ENCODE assay signal across 19 cellular contexts in genomic region chr2:195105581-195105980, GRCh38.
DNase-seq lines count a peak whose midpoint lies in the region; ATAC-seq and TF ChIP-seq lines count a peak whose summit lies in the region.
"Had no signal": no experiment of that assay in that cellular context is flagged by ENCODE, and none has a peak within 500 bp of the region (broad histone marks: within the 10 kb centered on the region; RNA-seq: fewer than 3 reads in every experiment).

No MANE protein-coding gene starts in this region.

- H3K36me3 ChIP-seq in mammary epithelial cell (ENCODE audit: insufficient read depth, low read length), result no peaks in the 10 kb centered on the region
- no peaks in the 10 kb centered on the region for H3K36me3 ChIP-seq in breast epithelium

- no peak overlapping the region for H3K4me2 ChIP-seq in mammary epithelial cell (ENCODE audit: insufficient read depth, low read depth, low read length)
- H3K4me2 ChIP-seq: A549, GM23338 had no signal

- in situ Hi-C loops in mammary epithelial cell (cut with MboI; ENCODE audit: low sequenced_read_pairs in 2 of 2), result no loop called here

- no peak for TF ChIP-seq CTCF in mammary epithelial cell (conservative IDR thresholded peaks at IDR 0.05 in 1 of 2, IDR thresholded peaks at IDR 0.05 in 1 of 2; ENCODE audit: extremely low read depth in 1 of 2, insufficient read depth in 1 of 2, low read depth in 1 of 2, low read length in 2 of 2)
- TF ChIP-seq CTCF in breast epithelium (IDR thresholded peaks at IDR 0.05), result no peak
- no peak for TF ChIP-seq CTCF in RWPE1 (conservative IDR thresholded peaks at IDR 0.05; ENCODE audit: low read depth)
- TF ChIP-seq CTCF in WTC11 (IDR thresholded peaks at IDR 0.05), result no peak

- H3K27me3 Mint-ChIP-seq in WTC11 (ENCODE audit: low read depth), result no peaks in the 10 kb centered on the region
- H3K27me3 Mint-ChIP-seq: IgD-negative memory B cell had no signal

- H3K27me3 ChIP-seq in mammary epithelial cell (ENCODE audit: insufficient read depth, low read length), result no peaks in the 10 kb centered on the region
- no peaks in the 10 kb centered on the region for H3K27me3 ChIP-seq in breast epithelium

- no TSS peak for BruUV-seq in mammary epithelial cell (replicated peaks; lab: Mats Ljungman, UMichigan)

- no peak overlapping the region for H3K4me3 Mint-ChIP-seq in WTC11
- H3K4me3 Mint-ChIP-seq: CD4-positive, alpha-beta memory T cell; GM23338; IgD-negative memory B cell had no signal

- no peak for ATAC-seq in WTC11
- ATAC-seq in HG02852 (IDR thresholded peaks at IDR 0.05; ENCODE audit: unreplicated experiment), result no peak
- ATAC-seq: A549, GM23338, HepG2 had no signal

- no peak overlapping the region for H3K9ac ChIP-seq in mammary epithelial cell (ENCODE audit: insufficient read depth, low read length)

- no peak overlapping the region for H3K27ac Mint-ChIP-seq in WTC11
- H3K27ac Mint-ChIP-seq: CD4-positive, alpha-beta memory T cell; GM23338; IgD-negative memory B cell had no signal

- no peak overlapping the region for H3K4me3 ChIP-seq in mammary epithelial cell (replicated peaks in 1 of 3; ENCODE audit: insufficient read depth in 1 of 3, low read depth in 2 of 3, low read length in 3 of 3)
- no peak overlapping the region for H3K4me3 ChIP-seq in breast epithelium
- H3K4me3 ChIP-seq: A549, GM23338 had no signal

- H3K4me1 Mint-ChIP-seq in WTC11, result no peaks in the 10 kb centered on the region
- H3K4me1 Mint-ChIP-seq: CD4-positive, alpha-beta memory T cell; GM23338; IgD-negative memory B cell had no signal

- H2AFZ ChIP-seq in mammary epithelial cell (ENCODE audit: low read depth, low read length), result peak overlapping the region; percentile 43
- H2AFZ ChIP-seq: GM23338 had no signal

- TF ChIP-seq POLR2A in breast epithelium (IDR thresholded peaks at IDR 0.05), result no peak

- WGBS in mammary epithelial cell (ENCODE audit: low coverage, missing lambda C conversion rate), result 0% methylated on average over 1 of the region's 1 CpG

- DNase-seq in mammary epithelial cell (peak; percentile 8), breast epithelium (ENCODE audit: low spot score in 2 of 2) (no peak), epithelial cell of prostate (ENCODE audit: low read depth, low spot score) (peak; percentile 3), renal cortical epithelial cell (ENCODE audit: low read depth) (peak; percentile 49), RWPE1 (ENCODE audit: low spot score) (no peak), WTC11 (ENCODE audit: low spot score) (no peak)
- DNase-seq: AML-193; CD4-positive, alpha-beta memory T cell; DMS153; DMS79; GDM1; HCEC 1CT had no signal

- H4K20me1 ChIP-seq in mammary epithelial cell (ENCODE audit: insufficient read depth, low read length), result no peaks in the 10 kb centered on the region

- POLR2A ChIA-PET in RWPE1 (lab: Yijun Ruan, JAX; ENCODE audit: low non-redundant PET) (no interaction called here), WTC11 (lab: Charles Lee) (no interaction called here)

- CTCF ChIA-PET in mammary epithelial cell (lab: Charles Lee; ENCODE audit: low non-redundant PET), result no interaction called here
- CTCF ChIA-PET in RWPE1 (lab: Yijun Ruan, JAX), result no interaction called here
- CTCF ChIA-PET in WTC11 (lab: Charles Lee), result no interaction called here

- no peaks in the 10 kb centered on the region for H3K79me2 ChIP-seq in mammary epithelial cell (ENCODE audit: insufficient read depth, low read length)

- no peaks in the 10 kb centered on the region; the same call in 1 of the 2 replicates for H3K36me3 Mint-ChIP-seq in WTC11
- H3K36me3 Mint-ChIP-seq: CD4-positive, alpha-beta memory T cell; IgD-negative memory B cell had no signal

- peaks cover 14% of the 10 kb centered on the region for H3K9me3 Mint-ChIP-seq in WTC11
- H3K9me3 Mint-ChIP-seq: CD4-positive, alpha-beta memory T cell; GM23338 had no signal

- dilution Hi-C loops in mammary epithelial cell (cut with HindIII; ENCODE audit: low sequenced_read_pairs), result no loop called here

- H3K27ac ChIP-seq in mammary epithelial cell (ENCODE audit: insufficient read depth, low read depth, low read length) (no peak overlapping the region), breast epithelium (no peak overlapping the region), epithelial cell of prostate (peak overlapping the region; percentile 50), RWPE1 (no peak overlapping the region)
- H3K27ac ChIP-seq: 22Rv1, A549, C4-2B had no signal

- intact Hi-C loops in mammary epithelial cell (cut with micrococcal nuclease) (no loop called here), breast epithelium (cut with DNase I; ENCODE audit: low total_unique reads) (no loop called here)

- H3K9me3 ChIP-seq in mammary epithelial cell (replicated peaks; ENCODE audit: insufficient read depth, low read length) (peaks cover 5% of the 10 kb centered on the region), breast epithelium (no peaks in the 10 kb centered on the region)
- H3K9me3 ChIP-seq: A549 had no signal

- H3K4me1 ChIP-seq in mammary epithelial cell (ENCODE audit: insufficient read depth, low read length) (peaks cover 12% of the 10 kb centered on the region), breast epithelium (no peaks in the 10 kb centered on the region)
- H3K4me1 ChIP-seq: A549 had no signal

TF ChIP-seq in WTC11, 78 proteins besides CTCF, POLR2A, EP300 and RAD21:
- no peak for TF ChIP-seq TEAD4 (CRISPR knock-in tag; IDR thresholded peaks at IDR 0.05)
- TF ChIP-seq, protein P1, sequence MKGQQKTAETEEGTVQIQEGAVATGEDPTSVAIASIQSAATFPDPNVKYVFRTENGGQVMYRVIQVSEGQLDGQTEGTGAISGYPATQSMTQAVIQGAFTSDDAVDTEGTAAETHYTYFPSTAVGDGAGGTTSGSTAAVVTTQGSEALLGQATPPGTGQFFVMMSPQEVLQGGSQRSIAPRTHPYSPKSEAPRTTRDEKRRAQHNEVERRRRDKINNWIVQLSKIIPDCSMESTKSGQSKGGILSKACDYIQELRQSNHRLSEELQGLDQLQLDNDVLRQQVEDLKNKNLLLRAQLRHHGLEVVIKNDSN (CRISPR knock-in tag; IDR thresholded peaks at IDR 0.05), result no peak
- TF ChIP-seq, protein P2, sequence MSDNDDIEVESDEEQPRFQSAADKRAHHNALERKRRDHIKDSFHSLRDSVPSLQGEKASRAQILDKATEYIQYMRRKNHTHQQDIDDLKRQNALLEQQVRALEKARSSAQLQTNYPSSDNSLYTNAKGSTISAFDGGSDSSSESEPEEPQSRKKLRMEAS (CRISPR knock-in tag; IDR thresholded peaks at IDR 0.05), result no peak
- TF ChIP-seq, protein P3, sequence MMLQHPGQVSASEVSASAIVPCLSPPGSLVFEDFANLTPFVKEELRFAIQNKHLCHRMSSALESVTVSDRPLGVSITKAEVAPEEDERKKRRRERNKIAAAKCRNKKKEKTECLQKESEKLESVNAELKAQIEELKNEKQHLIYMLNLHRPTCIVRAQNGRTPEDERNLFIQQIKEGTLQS (CRISPR knock-in tag; conservative IDR thresholded peaks at IDR 0.05), result no peak

Comparison
In these comparisons a context has a peak if more than half of its experiments do, and no peak if none do; other contexts are left out.
1. DNase-seq: peak in mammary epithelial cell (single experiment), epithelial cell of prostate (single experiment) and renal cortical epithelial cell (single experiment); none in breast epithelium (0 of 2), RWPE1 (single experiment) and WTC11 (single experiment).